Comparison of ENCODE assay signal across 1 cellular context in the genomic region with DNA sequence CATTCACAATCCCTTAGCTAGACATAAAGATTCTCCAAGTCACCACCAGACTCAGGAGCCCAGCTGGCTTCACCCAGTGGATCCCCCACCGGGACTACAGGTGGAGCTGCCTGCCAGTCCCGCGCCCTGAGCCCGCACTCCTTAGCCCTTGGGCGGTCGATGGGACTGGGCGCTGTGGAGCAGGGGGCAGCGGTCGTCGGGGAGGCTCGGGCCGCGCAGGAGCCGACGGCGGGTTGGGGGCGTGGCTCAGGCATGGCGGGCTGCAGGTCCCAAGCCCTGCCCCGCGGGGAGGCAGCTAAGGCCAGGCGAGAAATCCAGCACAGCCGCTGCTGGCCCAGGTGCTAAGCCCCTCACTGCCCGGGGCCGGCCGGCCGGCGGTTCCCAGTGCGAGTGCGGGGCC. TPM values are rescaled to one million over a fixed set of nuclear protein-coding genes. Genes with fewer than 3 reads are reported as not detected.
"Had no signal": no experiment of that assay in that cellular context is flagged by ENCODE, and none has a peak within 500 bp of the region (broad histone marks: within the 10 kb centered on the region; RNA-seq: fewer than 3 reads in every experiment).

No MANE protein-coding gene starts in this region.

RNA-seq across cellular contexts. Expression of gene INSYN1, which starts 21.1 kb away (rescaled TPM):
- total RNA-seq: GM12878 had no signal
- polyA plus RNA-seq: GM12878 had no signal
